ENCODE assay signal across 10 cellular contexts in the genomic region with DNA sequence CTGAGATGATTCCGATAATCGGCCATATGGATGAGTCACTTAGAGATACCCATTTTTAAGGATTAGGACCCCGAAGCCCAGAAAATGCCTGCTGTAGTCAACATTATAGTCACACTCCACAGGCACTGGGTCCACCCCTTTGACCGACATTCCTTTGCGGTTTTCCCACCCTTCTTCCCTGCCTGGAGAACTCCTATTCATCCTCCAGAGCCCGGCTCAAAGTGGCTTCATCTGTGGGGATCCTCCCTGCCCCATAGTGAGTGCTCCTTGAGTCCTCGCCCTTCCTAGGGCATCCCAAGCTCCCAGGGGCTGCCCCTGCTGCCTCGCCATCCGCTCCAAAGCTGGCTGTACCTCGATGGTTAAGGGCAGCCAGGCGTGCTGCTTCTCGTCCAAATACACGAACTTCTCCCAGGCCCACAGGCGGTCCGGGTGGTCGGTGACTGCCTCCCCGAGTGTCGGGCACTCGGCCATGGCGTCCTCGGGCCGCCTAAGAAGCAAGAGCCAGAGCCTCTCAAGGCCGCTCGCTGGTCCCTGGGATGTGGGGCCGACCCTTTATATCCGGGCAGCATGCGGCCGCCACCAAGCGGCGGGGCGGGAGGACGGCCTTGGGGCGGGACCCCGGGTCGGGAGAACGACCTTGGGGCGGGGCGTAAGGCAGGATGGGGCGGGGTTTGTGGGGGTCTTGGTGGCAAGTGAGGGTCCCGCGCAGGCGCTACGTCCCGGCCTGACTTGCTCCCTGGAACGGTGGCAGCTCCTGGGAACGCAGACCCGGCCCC. TPM values are rescaled to one million over a fixed set of nuclear protein-coding genes. Genes with fewer than 3 reads are reported as not detected.
A peak's percentile ranks its signal among the peaks of the same experiment; 100 is the strongest.
DNase-seq lines count a peak whose midpoint lies in the region; ATAC-seq and TF ChIP-seq lines count a peak whose summit lies in the region.
"Had no signal": no experiment of that assay in that cellular context is flagged by ENCODE, and none has a peak within 500 bp of the region (broad histone marks: within the 10 kb centered on the region; RNA-seq: fewer than 3 reads in every experiment).

A gene with protein sequence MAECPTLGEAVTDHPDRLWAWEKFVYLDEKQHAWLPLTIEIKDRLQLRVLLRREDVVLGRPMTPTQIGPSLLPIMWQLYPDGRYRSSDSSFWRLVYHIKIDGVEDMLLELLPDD (minus strand): TSS at position 530 of the 776 bp plus-strand sequence. CDS start 59 bp downstream, at position 471.

- intact Hi-C loops in left cardiac atrium (cut with DNase I), result no loop called here
- intact Hi-C loops in lower lobe of right lung (cut with DNase I), result no loop called here

- peak; percentile 69 for TF ChIP-seq CTCF in GM10266 (IDR thresholded peaks at IDR 0.05; ENCODE audit: control insufficient read depth, insufficient read depth, low read depth, missing control alignments)
- TF ChIP-seq CTCF in OCI-LY1 (IDR thresholded peaks at IDR 0.05; ENCODE audit: low read length), result peak; percentile 56
- TF ChIP-seq CTCF in lower lobe of right lung (IDR thresholded peaks at IDR 0.05), result no peak

- DNase-seq in GM10266 (ENCODE audit: extremely low spot score) (peak; percentile 83), immature natural killer cell (no peak), left cardiac atrium (no peak), GDM1 (lab: John Stamatoyannopoulos, UW) (no peak), lower lobe of right lung (no peak)
- DNase-seq: CD4-positive, alpha-beta memory T cell had no signal

- H3K27me3 ChIP-seq in OCI-LY1 (ENCODE audit: insufficient read depth, low read length) (no peaks in the 10 kb centered on the region), lower lobe of right lung (ENCODE audit: low read depth) (peaks cover 15% of the 10 kb centered on the region)

- H3K36me3 ChIP-seq in OCI-LY1 (ENCODE audit: insufficient read depth, low read length) (peaks cover 47% of the 10 kb centered on the region), lower lobe of right lung (no peaks in the 10 kb centered on the region)

- H3K4me1 ChIP-seq in OCI-LY1 (ENCODE audit: insufficient read depth, low read length, severe bottlenecking), result peaks cover 50% of the 10 kb centered on the region
- no peaks in the 10 kb centered on the region for H3K4me1 ChIP-seq in lower lobe of right lung

- no peaks in the 10 kb centered on the region for H4K20me1 ChIP-seq in OCI-LY1 (ENCODE audit: insufficient read depth, low read length)

- peaks cover 0 to 14% (median 7%) of the 10 kb centered on the region in 3 donors for H3K27me3 Mint-ChIP-seq in immature natural killer cell (ENCODE audit: low read depth in 3 of 3)

- H3K9me3 ChIP-seq in OCI-LY1 (ENCODE audit: low read length) (no peaks in the 10 kb centered on the region), lower lobe of right lung (no peaks in the 10 kb centered on the region)

- H3K27ac ChIP-seq in OCI-LY1 (ENCODE audit: low read depth, low read length, poor library complexity, severe bottlenecking) (peak within 1 kb of the TSS; percentile 92), lower lobe of right lung (no peak within 1 kb of the TSS)

- H3K4me3 Mint-ChIP-seq in immature natural killer cell, result no peak within 1 kb of the TSS
- H3K4me3 Mint-ChIP-seq: CD4-positive, alpha-beta memory T cell had no signal

- no peaks in the 10 kb centered on the region for H3K4me1 Mint-ChIP-seq in immature natural killer cell

- H3K4me2 ChIP-seq in OCI-LY1 (ENCODE audit: low read length), result peak within 1 kb of the TSS; percentile 96

- ATAC-seq in GM19324 (IDR thresholded peaks at IDR 0.05; ENCODE audit: low FRiP score, unreplicated experiment) (peak; percentile 74), HG02840 (IDR thresholded peaks at IDR 0.05; ENCODE audit: low FRiP score, unreplicated experiment) (peak; percentile 67), left cardiac atrium (no peak), lower lobe of right lung (no peak)

- H3K27ac Mint-ChIP-seq in immature natural killer cell, result no peak within 1 kb of the TSS
- H3K27ac Mint-ChIP-seq: CD4-positive, alpha-beta memory T cell had no signal

- H3K4me3 ChIP-seq in OCI-LY1 (ENCODE audit: low read depth, low read length, poor library complexity, severe bottlenecking) (peak within 1 kb of the TSS; percentile 91), lower lobe of right lung (no peak within 1 kb of the TSS)

- H3K79me2 ChIP-seq in OCI-LY1 (ENCODE audit: insufficient read depth, low read length), result peaks cover 16% of the 10 kb centered on the region

- H3K9ac ChIP-seq in OCI-LY1 (ENCODE audit: low read length), result peak within 1 kb of the TSS; percentile 98

- H3K9me3 Mint-ChIP-seq in immature natural killer cell, result no peaks in the 10 kb centered on the region
- H3K9me3 Mint-ChIP-seq: CD4-positive, alpha-beta memory T cell had no signal

- H3K36me3 Mint-ChIP-seq in immature natural killer cell, result no peaks in the 10 kb centered on the region
- H3K36me3 Mint-ChIP-seq: CD4-positive, alpha-beta memory T cell had no signal

- no peaks in the 10 kb centered on the region for H3K9me2 ChIP-seq in OCI-LY1 (ENCODE audit: low read depth, low read length)

- no peak within 1 kb of the TSS for H2AFZ ChIP-seq in OCI-LY1 (ENCODE audit: low read length)

- 0 out of 2 replicates have a peak, but pooled peaks cover under 1% of the 10 kb centered on the region for H3F3A ChIP-seq in OCI-LY1 (ENCODE audit: insufficient read depth, low read length)

RNA-seq across cellular contexts. Expression of the gene that starts here (rescaled TPM):
- 1 to 10 TPM; 1.2 to 3.2 (median 1.6) TPM for polyA plus RNA-seq in immature natural killer cell
- total RNA-seq in left cardiac atrium (not detected), lower lobe of right lung (not detected)
- total RNA-seq: CD4-positive, alpha-beta memory T cell; ureter had no signal

Comparison
In these comparisons a context has a peak if more than half of its experiments do, and no peak if none do; other contexts are left out.
1. ATAC-seq: peak in GM19324 (single experiment) and HG02840 (single experiment); none in left cardiac atrium (0 of 2) and lower lobe of right lung (0 of 2).